Comparison of ENCODE assay signal across 9 cellular contexts in the genomic region with DNA sequence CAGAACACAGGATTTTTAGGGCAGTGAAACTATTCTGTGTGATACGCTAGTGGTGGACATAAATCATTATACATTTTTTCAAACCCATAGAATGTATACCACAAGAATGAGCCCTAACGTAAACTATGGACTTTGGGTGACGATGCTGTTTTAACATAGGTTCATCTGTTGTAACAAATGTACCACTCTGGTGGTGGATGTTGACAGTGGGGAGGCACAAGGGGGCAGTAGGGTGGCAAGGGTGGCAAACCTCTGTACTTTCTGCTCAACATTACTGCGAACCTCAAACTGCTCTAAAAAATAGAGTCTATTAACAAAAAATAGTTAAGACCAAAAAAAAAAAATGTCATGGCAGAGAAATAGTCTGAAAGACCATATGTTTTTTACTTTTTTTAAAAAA. TPM values are rescaled to one million over a fixed set of nuclear protein-coding genes. Genes with fewer than 3 reads are reported as not detected.
DNase-seq lines count a peak whose midpoint lies in the region; ATAC-seq and TF ChIP-seq lines count a peak whose summit lies in the region.
"Had no signal": no experiment of that assay in that cellular context is flagged by ENCODE, and none has a peak within 500 bp of the region (broad histone marks: within the 10 kb centered on the region; RNA-seq: fewer than 3 reads in every experiment).

No MANE protein-coding gene starts in this region.

- no peak overlapping the region for H3K23ac ChIP-seq in mesendoderm (ENCODE audit: low read length)

- no peak; the same call in 2 of the 3 replicates for ATAC-seq in GM23338
- peak; percentile 80 for ATAC-seq in T-helper 17 cell
- ATAC-seq in HG03039 (IDR thresholded peaks at IDR 0.05; ENCODE audit: unreplicated experiment): no peak

- H3K27me3 ChIP-seq in GM23338 (ENCODE audit: insufficient read depth) (no peaks in the 10 kb centered on the region), mesendoderm (ENCODE audit: insufficient read depth, low read length, poor library complexity) (no peaks in the 10 kb centered on the region)

- H3K18ac ChIP-seq in mesendoderm (ENCODE audit: low read length): no peak overlapping the region

- no peak overlapping the region for H3K4me3 ChIP-seq in GM23338
- H3K4me3 ChIP-seq in epithelial cell of proximal tubule (ENCODE audit: low read depth, low read length): no peak overlapping the region
- no peak overlapping the region for H3K4me3 ChIP-seq in mesendoderm (ENCODE audit: low read length)

- H3K4me1 Mint-ChIP-seq in GM23338 (peaks cover 3% of the 10 kb centered on the region; the same call in 1 of the 3 replicates), T-helper 17 cell (peaks cover 9% of the 10 kb centered on the region)

- H2AFZ ChIP-seq in GM23338: no peak overlapping the region

- no peak overlapping the region for H3K27ac ChIP-seq in GM23338 (ENCODE audit: low read depth)
- H3K27ac ChIP-seq in mesendoderm (ENCODE audit: low read depth, low read length): no peak overlapping the region

- H3K9ac ChIP-seq in mesendoderm (ENCODE audit: low read length): no peak overlapping the region

- H3K36me3 ChIP-seq in GM23338 (ENCODE audit: insufficient read depth): no peaks in the 10 kb centered on the region
- H3K36me3 ChIP-seq in mesendoderm (ENCODE audit: control insufficient read depth, insufficient read depth, low read length): no peaks in the 10 kb centered on the region

- H3K9me3 ChIP-seq in T-helper 17 cell (ENCODE audit: control insufficient read depth, low read length, poor library complexity, severe bottlenecking): no peaks in the 10 kb centered on the region

- H4K5ac ChIP-seq in mesendoderm (ENCODE audit: low read length): no peak overlapping the region

- H3K9me3 Mint-ChIP-seq in GM23338: no peaks in the 10 kb centered on the region; the same call in 2 of the 3 replicates

- H4K20me1 ChIP-seq in GM23338 (replicated peaks; ENCODE audit: insufficient read depth): no peaks in the 10 kb centered on the region

- no peak overlapping the region for H2BK5ac ChIP-seq in mesendoderm (ENCODE audit: low read length)

- no peaks in the 10 kb centered on the region for H3K79me2 ChIP-seq in GM23338 (replicated peaks; ENCODE audit: insufficient read depth)
- no peaks in the 10 kb centered on the region for H3K79me2 ChIP-seq in mesendoderm (ENCODE audit: control insufficient read depth, insufficient read depth, low read length)

- H3K27me3 Mint-ChIP-seq in GM23338 (ENCODE audit: insufficient read depth, low read depth, poor library complexity): peaks cover 7% of the 10 kb centered on the region
- H3K27me3 Mint-ChIP-seq in T-helper 17 cell: peaks cover 11% of the 10 kb centered on the region

- no CpG with 5 or more reads among the region's 4 CpGs for WGBS in mesendoderm (ENCODE audit: extremely low coverage, insufficient coverage, low lambda C conversion rate)

- no peak overlapping the region for H4K8ac ChIP-seq in mesendoderm (ENCODE audit: low read depth, low read length)

- H3K4me1 ChIP-seq in GM23338 (ENCODE audit: insufficient read depth) (no peaks in the 10 kb centered on the region), mesendoderm (ENCODE audit: control insufficient read depth, low read depth, low read length) (no peaks in the 10 kb centered on the region)

- H3F3A ChIP-seq in GM23338 (replicated peaks; ENCODE audit: low read depth): no peaks in the 10 kb centered on the region

- peaks cover 5% of the 10 kb centered on the region; the same call in 1 of the 2 replicates for H3K9me2 ChIP-seq in GM23338 (ENCODE audit: insufficient read depth)

- no peak overlapping the region for H3K4me2 ChIP-seq in GM23338
- H3K4me2 ChIP-seq in mesendoderm (ENCODE audit: low read length): no peak overlapping the region

- H3K4me3 Mint-ChIP-seq in GM23338: no peak overlapping the region
- H3K4me3 Mint-ChIP-seq in T-helper 17 cell: no peak overlapping the region

- no peak overlapping the region for H2BK15ac ChIP-seq in mesendoderm (replicated peaks; ENCODE audit: low read depth)

- H3K56ac ChIP-seq in mesendoderm (ENCODE audit: low read length): no peak overlapping the region

- no peak overlapping the region for H2AK5ac ChIP-seq in mesendoderm (ENCODE audit: low read length)

- H2BK120ac ChIP-seq in mesendoderm (ENCODE audit: low read depth, low read length): no peak overlapping the region

- TF ChIP-seq CTCF in GM23338 (conservative IDR thresholded peaks at IDR 0.05; ENCODE audit: low read depth in 2 of 2): peak; percentile 40 to 63
- peak; percentile 47 for TF ChIP-seq CTCF in epithelial cell of proximal tubule (conservative IDR thresholded peaks at IDR 0.05; ENCODE audit: low read depth, low read length)

- H3K36me3 Mint-ChIP-seq in GM23338 (ENCODE audit: low read depth) (no peaks in the 10 kb centered on the region), T-helper 17 cell (ENCODE audit: low read depth) (no peaks in the 10 kb centered on the region)

- DNase-seq in GM23338 (ENCODE audit: low spot score) (no peak), T-helper 17 cell (peak in 1 of 3 donors; percentile 16), epithelial cell of proximal tubule (ENCODE audit: low read depth) (no peak), GDM1 (lab: John Stamatoyannopoulos, UW) (no peak), mesendoderm (no peak), NCI-H526 treated with DMSO at 0.1 percent for 48 hours (lab: John Stamatoyannopoulos, UW) (no peak)
- DNase-seq in stimulated activated CD4-positive, alpha-beta T cell treated with anti-CD3 and anti-CD28 coated beads, Interleukin-4, amount 100 ng/mL, for 1 hour: peak; percentile 25
- DNase-seq: right cardiac atrium had no signal

- no peaks in the 10 kb centered on the region for H3K79me1 ChIP-seq in mesendoderm (ENCODE audit: low read length)

- H3K27ac Mint-ChIP-seq in GM23338 (no peak overlapping the region), T-helper 17 cell (peak overlapping the region; percentile 56)

- no peak overlapping the region for H3K4ac ChIP-seq in mesendoderm (ENCODE audit: low read depth, low read length)

TF ChIP-seq in GM23338, 12 proteins besides CTCF, POLR2A, EP300 and RAD21 (continues in another document):
- TF ChIP-seq ZNF331 (CRISPR knock-in tag; IDR thresholded peaks at IDR 0.05; ENCODE audit: low read depth) (no peak), POLR2AphosphoS5 (IDR thresholded peaks at IDR 0.05; ENCODE audit: low read depth) (no peak), NANOG (IDR thresholded peaks at IDR 0.05; ENCODE audit: borderline replicate concordance) (no peak), CREB1 (CRISPR knock-in tag; IDR thresholded peaks at IDR 0.05; ENCODE audit: low read depth) (no peak), ZNF114 (CRISPR knock-in tag; IDR thresholded peaks at IDR 0.05) (no peak), EZH2phosphoT487 (IDR thresholded peaks at IDR 0.05; ENCODE audit: unreplicated experiment) (no peak), EZH2 (IDR thresholded peaks at IDR 0.05; ENCODE audit: low read depth, unreplicated experiment) (no peak), STAT1 (IDR thresholded peaks at IDR 0.05; ENCODE audit: unreplicated experiment) (no peak), JUNB (IDR thresholded peaks at IDR 0.05; ENCODE audit: unreplicated experiment) (no peak)
- TF ChIP-seq, protein P1, sequence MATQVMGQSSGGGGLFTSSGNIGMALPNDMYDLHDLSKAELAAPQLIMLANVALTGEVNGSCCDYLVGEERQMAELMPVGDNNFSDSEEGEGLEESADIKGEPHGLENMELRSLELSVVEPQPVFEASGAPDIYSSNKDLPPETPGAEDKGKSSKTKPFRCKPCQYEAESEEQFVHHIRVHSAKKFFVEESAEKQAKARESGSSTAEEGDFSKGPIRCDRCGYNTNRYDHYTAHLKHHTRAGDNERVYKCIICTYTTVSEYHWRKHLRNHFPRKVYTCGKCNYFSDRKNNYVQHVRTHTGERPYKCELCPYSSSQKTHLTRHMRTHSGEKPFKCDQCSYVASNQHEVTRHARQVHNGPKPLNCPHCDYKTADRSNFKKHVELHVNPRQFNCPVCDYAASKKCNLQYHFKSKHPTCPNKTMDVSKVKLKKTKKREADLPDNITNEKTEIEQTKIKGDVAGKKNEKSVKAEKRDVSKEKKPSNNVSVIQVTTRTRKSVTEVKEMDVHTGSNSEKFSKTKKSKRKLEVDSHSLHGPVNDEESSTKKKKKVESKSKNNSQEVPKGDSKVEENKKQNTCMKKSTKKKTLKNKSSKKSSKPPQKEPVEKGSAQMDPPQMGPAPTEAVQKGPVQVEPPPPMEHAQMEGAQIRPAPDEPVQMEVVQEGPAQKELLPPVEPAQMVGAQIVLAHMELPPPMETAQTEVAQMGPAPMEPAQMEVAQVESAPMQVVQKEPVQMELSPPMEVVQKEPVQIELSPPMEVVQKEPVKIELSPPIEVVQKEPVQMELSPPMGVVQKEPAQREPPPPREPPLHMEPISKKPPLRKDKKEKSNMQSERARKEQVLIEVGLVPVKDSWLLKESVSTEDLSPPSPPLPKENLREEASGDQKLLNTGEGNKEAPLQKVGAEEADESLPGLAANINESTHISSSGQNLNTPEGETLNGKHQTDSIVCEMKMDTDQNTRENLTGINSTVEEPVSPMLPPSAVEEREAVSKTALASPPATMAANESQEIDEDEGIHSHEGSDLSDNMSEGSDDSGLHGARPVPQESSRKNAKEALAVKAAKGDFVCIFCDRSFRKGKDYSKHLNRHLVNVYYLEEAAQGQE (IDR thresholded peaks at IDR 0.05; ENCODE audit: unreplicated experiment): no peak

RNA-seq across cellular contexts. Expression of gene MVB12B, which starts 9.1 kb away (rescaled TPM):
- 4.0 and 6.6 TPM in 2 replicates for total RNA-seq in GM23338 (2014; rRNA removed; shearing (Covaris generic))
- 1.3 and 1.9 TPM in 2 replicates for polyA plus RNA-seq in GM23338 (2016; fragmentation: Nextera tagmentation; extraction: Ambion mirVana)
- total RNA-seq in T-helper 17 cell (10 to 100 TPM; 10.4 to 13.9 TPM), epithelial cell of proximal tubule (6.1 and 8.1 TPM in 2 replicates)
- 4.8 TPM for polyA plus RNA-seq in mesendoderm (2013, experiment 1 of 2)
- polyA plus RNA-seq in mesendoderm (2013, experiment 2 of 2): 4.6 TPM
